In the genomic region with DNA sequence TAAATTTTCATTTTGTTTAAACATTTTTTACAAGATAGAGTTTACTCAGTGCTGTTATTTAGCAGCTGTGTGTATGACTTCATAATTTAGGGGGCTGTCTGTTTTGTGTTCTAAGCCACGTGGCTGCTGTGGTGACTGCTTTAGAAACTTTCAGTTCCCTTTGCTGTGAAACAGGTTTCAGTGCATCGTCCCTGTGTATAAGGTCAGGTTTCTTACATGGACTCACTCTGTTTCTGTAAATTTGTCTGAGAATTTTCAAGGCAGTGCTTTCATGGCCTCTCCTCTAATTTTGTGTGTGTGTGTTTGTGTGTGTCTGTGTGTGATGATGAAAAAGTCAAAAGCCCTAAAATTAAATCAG, we compare ENCODE assay signal across 9 cellular contexts. TPM values are rescaled to one million over a fixed set of nuclear protein-coding genes. Genes with fewer than 3 reads are reported as not detected.
DNase-seq lines count a peak whose midpoint lies in the region; ATAC-seq lines count a peak whose summit lies in the region.
"Had no signal": no experiment of that assay in that cellular context is flagged by ENCODE, and none has a peak within 500 bp of the region (broad histone marks: within the 10 kb centered on the region; RNA-seq: fewer than 3 reads in every experiment).

No MANE protein-coding gene starts in this region.

- intact Hi-C loops in CD4-positive, alpha-beta memory T cell (cut with micrococcal nuclease) = loop anchor here (1.0 kb wide), 1 partner anchor 32 kb away; no protein-coding TSS in a partner anchor
- intact Hi-C loops in left cardiac atrium (cut with DNase I) = no loop called here

- H3K4me1 Mint-ChIP-seq in CD4-positive, alpha-beta memory T cell = peaks cover 15 to 34% (median 22%) of the 10 kb centered on the region in 4 donors
- peaks cover 26% of the 10 kb centered on the region for H3K4me1 Mint-ChIP-seq in T-helper 2 cell treated with Interferon-gamma antibody and Interleukin-4, amounts not matched to agents 5 μg/mL and 100 μg/mL, for 36 hours (ENCODE audit: low read depth)

- H3K27ac Mint-ChIP-seq in CD4-positive, alpha-beta memory T cell = peak overlapping the region in 5 of 7 donors; percentile 13 to 91 (median 74)
- H3K27ac Mint-ChIP-seq in T-helper 2 cell treated with Interferon-gamma antibody and Interleukin-4, amounts not matched to agents 5 μg/mL and 100 μg/mL, for 36 hours = peak overlapping the region; percentile 11

- H3K36me3 ChIP-seq in CD4-positive, alpha-beta memory T cell (ENCODE audit: insufficient read depth, low read length) = no peaks in the 10 kb centered on the region
- H3K36me3 ChIP-seq: pancreas had no signal

- POLR2A ChIA-PET in CD4-positive, alpha-beta memory T cell (lab: Charles Lee; ENCODE audit: partially characterized antibody) = no interaction called here

- H3K4me3 ChIP-seq in CD4-positive, alpha-beta memory T cell (ENCODE audit: low read length in 2 of 2) = no peak overlapping the region

- H3K9me3 Mint-ChIP-seq in CD4-positive, alpha-beta memory T cell = no peaks in the 10 kb centered on the region
- no peaks in the 10 kb centered on the region for H3K9me3 Mint-ChIP-seq in T-helper 2 cell treated with Interferon-gamma antibody and Interleukin-4, amounts not matched to agents 5 μg/mL and 100 μg/mL, for 36 hours

- H3K27ac ChIP-seq in CD4-positive, alpha-beta memory T cell (ENCODE audit: low read depth, low read length) = no peak overlapping the region

- H3K4me1 ChIP-seq in CD4-positive, alpha-beta memory T cell (ENCODE audit: insufficient read depth, low read length) = peaks cover 8% of the 10 kb centered on the region
- H3K4me1 ChIP-seq: pancreas had no signal

- H3K27me3 ChIP-seq in CD4-positive, alpha-beta memory T cell (ENCODE audit: insufficient read depth, low read length) = no peaks in the 10 kb centered on the region
- H3K27me3 ChIP-seq: pancreas had no signal

- no peaks in the 10 kb centered on the region for H3K36me3 Mint-ChIP-seq in CD4-positive, alpha-beta memory T cell
- H3K36me3 Mint-ChIP-seq in T-helper 2 cell treated with Interferon-gamma antibody and Interleukin-4, amounts not matched to agents 5 μg/mL and 100 μg/mL, for 36 hours (ENCODE audit: low read depth) = no peaks in the 10 kb centered on the region

- H3K4me3 Mint-ChIP-seq in CD4-positive, alpha-beta memory T cell = peak overlapping the region; percentile 83 to 90 (median 88)
- H3K4me3 Mint-ChIP-seq in T-helper 2 cell treated with Interferon-gamma antibody and Interleukin-4, amounts not matched to agents 5 μg/mL and 100 μg/mL, for 36 hours = peak overlapping the region; percentile 80

- DNase-seq in CD4-positive, alpha-beta memory T cell = peak in 1 of 5 donors; percentile 5
- peak; percentile 52 for DNase-seq in T-helper 2 cell treated with Interferon-gamma antibody and Interleukin-4, amounts not matched to agents 5 μg/mL and 100 μg/mL, for 36 hours (ENCODE audit: low spot score)
- DNase-seq in left cardiac atrium (no peak), ureter (ENCODE audit: low spot score) (no peak), NCI-H187 treated with DMSO at 0.1 percent for 48 hours (lab: John Stamatoyannopoulos, UW) (no peak)
- peak; percentile 2 to 25 for DNase-seq in stimulated activated CD8-positive, alpha-beta memory T cell treated with anti-CD3 and anti-CD28 coated beads, Interleukin-7, amount 100 ng/mL, for 48 hours (ENCODE audit: extremely low read depth in 1 of 2, low read depth in 1 of 2)
- DNase-seq: pancreas had no signal

- CTCF ChIA-PET in CD4-positive, alpha-beta memory T cell (lab: Charles Lee; ENCODE audit: partially characterized antibody) = interaction anchor here (1.4 kb wide), 1 partner anchor 33 kb away, joined by 4 read pairs; no protein-coding TSS in a partner anchor

- no peaks in the 10 kb centered on the region for H3K9me3 ChIP-seq in CD4-positive, alpha-beta memory T cell (ENCODE audit: control insufficient read depth in 1 of 2, low read length in 2 of 2)
- H3K9me3 ChIP-seq: pancreas had no signal

- peak; percentile 93 for ATAC-seq in GM19023 (IDR thresholded peaks at IDR 0.05; ENCODE audit: unreplicated experiment)
- ATAC-seq in HG03135 (IDR thresholded peaks at IDR 0.05; ENCODE audit: unreplicated experiment) = peak; percentile 91
- peak; percentile 47 to 63 for ATAC-seq in left cardiac atrium

- H3K27me3 Mint-ChIP-seq in CD4-positive, alpha-beta memory T cell = no peaks in the 10 kb centered on the region
- H3K27me3 Mint-ChIP-seq in T-helper 2 cell treated with Interferon-gamma antibody and Interleukin-4, amounts not matched to agents 5 μg/mL and 100 μg/mL, for 36 hours (ENCODE audit: low read depth) = peaks cover 57% of the 10 kb centered on the region

RNA-seq across cellular contexts. Expression of a gene that starts 32.4 kb away (rescaled TPM):
- total RNA-seq in CD4-positive, alpha-beta memory T cell = 10 to 100 TPM; 16.1 to 20.3 TPM
- 1 to 10 TPM; 3.7 to 8.7 TPM for polyA plus RNA-seq in CD4-positive, alpha-beta memory T cell
- total RNA-seq in left cardiac atrium = 10 to 100 TPM in 1 of 2 donors, 1 to 10 TPM in 1; 5.6 to 14.6 TPM
- 32.9 TPM for total RNA-seq in ureter

Comparison
In these comparisons a context has a peak if more than half of its experiments do, and no peak if none do; other contexts are left out.
1. DNase-seq: peak in T-helper 2 cell treated with Interferon-gamma antibody and Interleukin-4, amounts not matched to agents 5 μg/mL and 100 μg/mL, for 36 hours (single experiment) and stimulated activated CD8-positive, alpha-beta memory T cell treated with anti-CD3 and anti-CD28 coated beads, Interleukin-7, amount 100 ng/mL, for 48 hours (2 of 2); none in left cardiac atrium (single experiment), ureter (single experiment) and NCI-H187 treated with DMSO at 0.1 percent for 48 hours (single experiment).
2. Peak in every context shown above with its lines, with median percentiles within 50 percentile points of each other: ATAC-seq.